In the genomic region with DNA sequence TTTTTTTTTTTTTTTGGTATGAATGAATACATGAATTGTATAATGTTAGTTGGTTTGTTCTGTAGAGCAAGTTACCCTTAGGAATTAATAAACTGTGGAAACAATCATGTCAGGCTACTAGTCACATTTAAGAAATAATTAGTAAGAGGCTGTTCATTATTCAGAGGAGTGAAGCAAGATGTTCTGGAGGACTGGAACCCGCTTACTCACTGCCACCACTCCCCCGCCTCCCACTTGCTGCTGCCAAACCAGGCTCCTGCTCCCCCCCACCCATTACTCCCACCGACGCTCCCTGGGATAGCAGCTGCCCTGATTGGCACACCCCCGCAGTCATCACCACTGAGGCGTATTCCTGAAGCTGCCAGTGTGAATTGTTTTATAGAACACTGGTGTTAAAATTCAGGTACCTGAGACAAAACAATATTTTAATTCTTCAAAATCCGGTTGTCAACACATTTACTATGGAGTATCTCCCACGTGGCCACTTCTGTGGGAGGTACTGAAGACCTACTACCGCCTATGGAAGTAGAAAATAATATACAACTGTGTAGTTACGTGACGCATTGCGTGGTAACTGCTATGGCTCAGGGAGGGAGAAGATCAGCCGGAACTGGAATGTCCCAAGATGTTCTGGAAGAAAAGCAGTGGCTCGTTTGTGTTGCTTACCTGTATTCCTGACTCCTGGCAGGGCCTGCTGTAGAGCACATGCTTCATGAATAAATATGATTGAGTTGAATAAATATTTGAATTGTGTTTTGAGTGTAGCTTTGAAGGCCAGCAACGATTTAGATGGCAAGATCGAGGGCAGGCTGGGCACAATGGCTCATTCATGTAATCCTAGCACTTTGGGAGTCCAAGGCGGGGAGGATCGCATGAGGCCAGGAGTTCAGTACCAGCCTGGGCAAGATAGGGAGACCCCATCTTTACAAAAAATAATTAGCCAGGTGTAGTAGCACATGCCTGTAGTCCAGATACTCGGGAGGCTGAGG, we compare ENCODE assay signal across 1 cellular context.
TF ChIP-seq lines count a peak whose summit lies in the region.

No MANE protein-coding gene starts in this region.

TF ChIP-seq in K562, 482 proteins besides CTCF, POLR2A, EP300 and RAD21 (continued from another document):
- TF ChIP-seq, protein P1, sequence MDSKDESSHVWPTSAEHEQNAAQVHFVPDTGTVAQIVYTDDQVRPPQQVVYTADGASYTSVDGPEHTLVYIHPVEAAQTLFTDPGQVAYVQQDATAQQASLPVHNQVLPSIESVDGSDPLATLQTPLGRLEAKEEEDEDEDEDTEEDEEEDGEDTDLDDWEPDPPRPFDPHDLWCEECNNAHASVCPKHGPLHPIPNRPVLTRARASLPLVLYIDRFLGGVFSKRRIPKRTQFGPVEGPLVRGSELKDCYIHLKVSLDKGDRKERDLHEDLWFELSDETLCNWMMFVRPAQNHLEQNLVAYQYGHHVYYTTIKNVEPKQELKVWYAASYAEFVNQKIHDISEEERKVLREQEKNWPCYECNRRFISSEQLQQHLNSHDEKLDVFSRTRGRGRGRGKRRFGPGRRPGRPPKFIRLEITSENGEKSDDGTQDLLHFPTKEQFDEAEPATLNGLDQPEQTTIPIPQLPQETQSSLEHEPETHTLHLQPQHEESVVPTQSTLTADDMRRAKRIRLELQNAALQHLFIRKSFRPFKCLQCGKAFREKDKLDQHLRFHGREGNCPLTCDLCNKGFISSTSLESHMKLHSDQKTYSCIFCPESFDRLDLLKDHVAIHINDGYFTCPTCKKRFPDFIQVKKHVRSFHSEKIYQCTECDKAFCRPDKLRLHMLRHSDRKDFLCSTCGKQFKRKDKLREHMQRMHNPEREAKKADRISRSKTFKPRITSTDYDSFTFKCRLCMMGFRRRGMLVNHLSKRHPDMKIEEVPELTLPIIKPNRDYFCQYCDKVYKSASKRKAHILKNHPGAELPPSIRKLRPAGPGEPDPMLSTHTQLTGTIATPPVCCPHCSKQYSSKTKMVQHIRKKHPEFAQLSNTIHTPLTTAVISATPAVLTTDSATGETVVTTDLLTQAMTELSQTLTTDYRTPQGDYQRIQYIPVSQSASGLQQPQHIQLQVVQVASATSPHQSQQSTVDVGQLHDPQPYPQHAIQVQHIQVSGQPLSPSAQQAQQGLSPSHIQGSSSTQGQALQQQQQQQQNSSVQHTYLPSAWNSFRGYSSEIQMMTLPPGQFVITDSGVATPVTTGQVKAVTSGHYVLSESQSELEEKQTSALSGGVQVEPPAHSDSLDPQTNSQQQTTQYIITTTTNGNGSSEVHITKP (IDR thresholded peaks at IDR 0.05; ENCODE audit: partially characterized antibody) = no peak
- TF ChIP-seq POLR2B (IDR thresholded peaks at IDR 0.05; ENCODE audit: low read depth, partially characterized antibody) = no peak
- TF ChIP-seq CAMTA2 (CRISPR knock-in tag; conservative IDR thresholded peaks at IDR 0.05) = no peak
- TF ChIP-seq, protein P2, sequence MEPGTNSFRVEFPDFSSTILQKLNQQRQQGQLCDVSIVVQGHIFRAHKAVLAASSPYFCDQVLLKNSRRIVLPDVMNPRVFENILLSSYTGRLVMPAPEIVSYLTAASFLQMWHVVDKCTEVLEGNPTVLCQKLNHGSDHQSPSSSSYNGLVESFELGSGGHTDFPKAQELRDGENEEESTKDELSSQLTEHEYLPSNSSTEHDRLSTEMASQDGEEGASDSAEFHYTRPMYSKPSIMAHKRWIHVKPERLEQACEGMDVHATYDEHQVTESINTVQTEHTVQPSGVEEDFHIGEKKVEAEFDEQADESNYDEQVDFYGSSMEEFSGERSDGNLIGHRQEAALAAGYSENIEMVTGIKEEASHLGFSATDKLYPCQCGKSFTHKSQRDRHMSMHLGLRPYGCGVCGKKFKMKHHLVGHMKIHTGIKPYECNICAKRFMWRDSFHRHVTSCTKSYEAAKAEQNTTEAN (CRISPR knock-in tag; IDR thresholded peaks at IDR 0.05) = no peak
- TF ChIP-seq HNRNPUL1 (IDR thresholded peaks at IDR 0.05; ENCODE audit: low read length) = no peak
- no peak for TF ChIP-seq POU5F1 (IDR thresholded peaks at IDR 0.05; ENCODE audit: borderline replicate concordance, low read depth, low read length, partially characterized antibody)
- TF ChIP-seq, protein P3, sequence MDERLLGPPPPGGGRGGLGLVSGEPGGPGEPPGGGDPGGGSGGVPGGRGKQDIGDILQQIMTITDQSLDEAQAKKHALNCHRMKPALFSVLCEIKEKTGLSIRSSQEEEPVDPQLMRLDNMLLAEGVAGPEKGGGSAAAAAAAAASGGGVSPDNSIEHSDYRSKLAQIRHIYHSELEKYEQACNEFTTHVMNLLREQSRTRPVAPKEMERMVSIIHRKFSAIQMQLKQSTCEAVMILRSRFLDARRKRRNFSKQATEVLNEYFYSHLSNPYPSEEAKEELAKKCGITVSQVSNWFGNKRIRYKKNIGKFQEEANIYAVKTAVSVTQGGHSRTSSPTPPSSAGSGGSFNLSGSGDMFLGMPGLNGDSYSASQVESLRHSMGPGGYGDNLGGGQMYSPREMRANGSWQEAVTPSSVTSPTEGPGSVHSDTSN (CRISPR knock-in tag; IDR thresholded peaks at IDR 0.05; ENCODE audit: low read depth) = no peak
- TF ChIP-seq, protein P3 (tag; conservative IDR thresholded peaks at IDR 0.05; ENCODE audit: low read depth) = no peak
- no peak for TF ChIP-seq ZNF445 (CRISPR knock-in tag; IDR thresholded peaks at IDR 0.05; ENCODE audit: low read depth)
- peak; percentile 35; the same call in 1 of the 2 replicates for TF ChIP-seq ARID1B (IDR thresholded peaks at IDR 0.05)
- peak; percentile 39; the same call in 1 of the 2 replicates for TF ChIP-seq CEBPB (tag; IDR thresholded peaks at IDR 0.05)
- TF ChIP-seq MCM3 (IDR thresholded peaks at IDR 0.05) = no peak
- 0 out of 2 replicates have a peak, but pooled peaks have one; percentile 13 for TF ChIP-seq JUND (IDR thresholded peaks at IDR 0.05; ENCODE audit: borderline replicate concordance, low read depth, low read length)
- no peak; the same call in 2 of the 3 replicates for TF ChIP-seq JUND (tag; IDR thresholded peaks at IDR 0.05; ENCODE audit: borderline replicate concordance, low read depth, low read length)
- no peak for TF ChIP-seq PCBP2 (IDR thresholded peaks at IDR 0.05; ENCODE audit: low read depth, low read length, poor library complexity, severe bottlenecking)
- TF ChIP-seq SNIP1 (IDR thresholded peaks at IDR 0.05; ENCODE audit: low read depth) = no peak
- no peak for TF ChIP-seq ZNF224 (CRISPR knock-in tag; IDR thresholded peaks at IDR 0.05)
- TF ChIP-seq, protein P4, sequence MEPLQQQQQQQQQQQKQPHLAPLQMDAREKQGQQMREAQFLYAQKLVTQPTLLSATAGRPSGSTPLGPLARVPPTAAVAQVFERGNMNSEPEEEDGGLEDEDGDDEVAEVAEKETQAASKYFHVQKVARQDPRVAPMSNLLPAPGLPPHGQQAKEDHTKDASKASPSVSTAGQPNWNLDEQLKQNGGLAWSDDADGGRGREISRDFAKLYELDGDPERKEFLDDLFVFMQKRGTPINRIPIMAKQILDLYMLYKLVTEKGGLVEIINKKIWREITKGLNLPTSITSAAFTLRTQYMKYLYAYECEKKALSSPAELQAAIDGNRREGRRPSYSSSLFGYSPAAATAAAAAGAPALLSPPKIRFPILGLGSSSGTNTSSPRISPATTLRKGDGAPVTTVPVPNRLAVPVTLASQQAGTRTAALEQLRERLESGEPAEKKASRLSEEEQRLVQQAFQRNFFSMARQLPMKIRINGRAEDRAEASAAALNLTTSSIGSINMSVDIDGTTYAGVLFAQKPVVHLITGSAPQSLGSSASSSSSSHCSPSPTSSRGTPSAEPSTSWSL (CRISPR knock-in tag; IDR thresholded peaks at IDR 0.05; ENCODE audit: borderline replicate concordance) = no peak
- TF ChIP-seq NBN (IDR thresholded peaks at IDR 0.05; ENCODE audit: low read depth) = no peak
- TF ChIP-seq CREM (IDR thresholded peaks at IDR 0.05; ENCODE audit: low read depth) = peak; percentile 15; the same call in 1 of the 2 replicates
- no peak for TF ChIP-seq SREBF2 (CRISPR knock-in tag; IDR thresholded peaks at IDR 0.05)
- no peak for TF ChIP-seq ZNF384 (IDR thresholded peaks at IDR 0.05; ENCODE audit: low read depth, low read length)
- TF ChIP-seq ZNF3 (CRISPR knock-in tag; IDR thresholded peaks at IDR 0.05) = no peak
- TF ChIP-seq ZC3H8 (IDR thresholded peaks at IDR 0.05) = no peak
- no peak for TF ChIP-seq FUS (optimal IDR thresholded peaks at IDR 0.05; ENCODE audit: low read depth, low read length)
- TF ChIP-seq ZNF184 (CRISPR knock-in tag; IDR thresholded peaks at IDR 0.05) = no peak
- no peak for TF ChIP-seq POLR2AphosphoS2 (IDR thresholded peaks at IDR 0.05; ENCODE audit: low read length)
- TF ChIP-seq MGA (IDR thresholded peaks at IDR 0.05) = peak; percentile 25; the same call in 1 of the 2 replicates
- no peak for TF ChIP-seq E2F3 (CRISPR knock-in tag; IDR thresholded peaks at IDR 0.05)
- TF ChIP-seq, protein P5, sequence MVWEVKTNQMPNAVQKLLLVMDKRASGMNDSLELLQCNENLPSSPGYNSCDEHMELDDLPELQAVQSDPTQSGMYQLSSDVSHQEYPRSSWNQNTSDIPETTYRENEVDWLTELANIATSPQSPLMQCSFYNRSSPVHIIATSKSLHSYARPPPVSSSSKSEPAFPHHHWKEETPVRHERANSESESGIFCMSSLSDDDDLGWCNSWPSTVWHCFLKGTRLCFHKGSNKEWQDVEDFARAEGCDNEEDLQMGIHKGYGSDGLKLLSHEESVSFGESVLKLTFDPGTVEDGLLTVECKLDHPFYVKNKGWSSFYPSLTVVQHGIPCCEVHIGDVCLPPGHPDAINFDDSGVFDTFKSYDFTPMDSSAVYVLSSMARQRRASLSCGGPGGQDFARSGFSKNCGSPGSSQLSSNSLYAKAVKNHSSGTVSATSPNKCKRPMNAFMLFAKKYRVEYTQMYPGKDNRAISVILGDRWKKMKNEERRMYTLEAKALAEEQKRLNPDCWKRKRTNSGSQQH (CRISPR knock-in tag; IDR thresholded peaks at IDR 0.05) = no peak
